ENCODE assay signal across 18 cellular contexts in the genomic region with DNA sequence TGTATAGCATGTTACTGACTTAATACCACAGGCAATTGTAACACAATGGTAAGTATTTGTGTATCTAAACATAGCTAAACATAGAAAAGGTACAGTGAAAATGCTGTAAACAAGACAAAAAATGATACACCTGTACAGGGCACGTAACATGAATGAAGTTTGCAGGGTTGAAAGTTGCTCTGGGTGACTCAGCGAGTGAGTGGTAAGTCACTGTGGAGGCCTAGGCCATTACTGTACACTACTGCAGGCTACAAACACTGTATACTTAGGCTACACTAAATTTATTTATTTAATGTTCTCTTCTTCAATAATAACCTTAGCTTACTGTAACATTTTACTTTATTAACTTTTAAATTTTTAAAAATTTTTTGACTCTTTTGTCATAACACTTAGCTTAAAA.
DNase-seq lines count a peak whose midpoint lies in the region; ATAC-seq and TF ChIP-seq lines count a peak whose summit lies in the region.
"Had no signal": no experiment of that assay in that cellular context is flagged by ENCODE, and none has a peak within 500 bp of the region (broad histone marks: within the 10 kb centered on the region; RNA-seq: fewer than 3 reads in every experiment).

No MANE protein-coding gene starts in this region.

- H3K4me3 ChIP-seq in RWPE2 (ENCODE audit: severe bottlenecking), result no peak overlapping the region
- H3K4me3 ChIP-seq: A549, GM23338 had no signal

- H3K36me3 Mint-ChIP-seq in progenitor cell of endocrine pancreas (ENCODE audit: insufficient read depth), result peaks cover 2% of the 10 kb centered on the region
- H3K36me3 Mint-ChIP-seq: IgD-negative memory B cell had no signal

- DNase-seq in DMS53 (lab: John Stamatoyannopoulos, UW) (peak; percentile 64), DMS53 treated with DMSO at 0.1 percent for 48 hours (lab: John Stamatoyannopoulos, UW; ENCODE audit: unreplicated experiment) (no peak), RWPE2 (ENCODE audit: low spot score) (no peak), progenitor cell of endocrine pancreas (ENCODE audit: low spot score, unreplicated experiment) (no peak), activated gamma-delta T cell (lab: John Stamatoyannopoulos, UW) (no peak)
- DNase-seq: AML-193; Caco-2; CD4-positive, alpha-beta T cell; GDM1; H7 had no signal

- H3K27ac Mint-ChIP-seq in progenitor cell of endocrine pancreas, result no peak overlapping the region
- H3K27ac Mint-ChIP-seq: CD4-positive, alpha-beta T cell; GM23338; IgD-negative memory B cell had no signal

- H3K36me3 ChIP-seq in RWPE2 (ENCODE audit: low read depth), result no peaks in the 10 kb centered on the region

- H3K9me3 ChIP-seq in RWPE2 (ENCODE audit: severe bottlenecking), result no peaks in the 10 kb centered on the region
- H3K9me3 ChIP-seq: A549 had no signal

- ATAC-seq in RWPE2 (ENCODE audit: low read depth) (peak; percentile 48; the same call in 1 of the 3 replicates), esophagus mucosa (peak; percentile 85), GM18867 (IDR thresholded peaks at IDR 0.05; ENCODE audit: unreplicated experiment) (no peak)
- ATAC-seq: A549, GM23338, HCT116 had no signal

- peaks cover 5% of the 10 kb centered on the region for H3K4me1 Mint-ChIP-seq in progenitor cell of endocrine pancreas (ENCODE audit: low read depth)
- H3K4me1 Mint-ChIP-seq: IgD-negative memory B cell had no signal

- TF ChIP-seq CTCF in RWPE2 (IDR thresholded peaks at IDR 0.05; ENCODE audit: poor library complexity, severe bottlenecking), result no peak
- no peak for TF ChIP-seq CTCF in progenitor cell of endocrine pancreas (IDR thresholded peaks at IDR 0.05; ENCODE audit: unreplicated experiment)

- no peaks in the 10 kb centered on the region for H3K27me3 Mint-ChIP-seq in progenitor cell of endocrine pancreas
- H3K27me3 Mint-ChIP-seq: CD4-positive, alpha-beta T cell had no signal

- peaks cover 18% of the 10 kb centered on the region for H3K9me3 Mint-ChIP-seq in progenitor cell of endocrine pancreas (ENCODE audit: low read depth)

- H3K4me1 ChIP-seq in RWPE2 (ENCODE audit: insufficient read depth, poor library complexity, severe bottlenecking), result no peaks in the 10 kb centered on the region
- H3K4me1 ChIP-seq: A549, Caco-2 had no signal

- H3K4me3 Mint-ChIP-seq in progenitor cell of endocrine pancreas (ENCODE audit: low read depth), result no peak overlapping the region
- H3K4me3 Mint-ChIP-seq: CD4-positive, alpha-beta T cell; GM23338; IgD-negative memory B cell had no signal

- H3K27ac ChIP-seq in RWPE2 (ENCODE audit: poor library complexity, severe bottlenecking), result no peak overlapping the region
- H3K27ac ChIP-seq: 22Rv1, A549, C4-2B had no signal

- H3K27me3 ChIP-seq in RWPE2 (ENCODE audit: insufficient read depth, poor library complexity, severe bottlenecking), result no peaks in the 10 kb centered on the region
